ENCODE assay signal across 6 cellular contexts in the genomic region with DNA sequence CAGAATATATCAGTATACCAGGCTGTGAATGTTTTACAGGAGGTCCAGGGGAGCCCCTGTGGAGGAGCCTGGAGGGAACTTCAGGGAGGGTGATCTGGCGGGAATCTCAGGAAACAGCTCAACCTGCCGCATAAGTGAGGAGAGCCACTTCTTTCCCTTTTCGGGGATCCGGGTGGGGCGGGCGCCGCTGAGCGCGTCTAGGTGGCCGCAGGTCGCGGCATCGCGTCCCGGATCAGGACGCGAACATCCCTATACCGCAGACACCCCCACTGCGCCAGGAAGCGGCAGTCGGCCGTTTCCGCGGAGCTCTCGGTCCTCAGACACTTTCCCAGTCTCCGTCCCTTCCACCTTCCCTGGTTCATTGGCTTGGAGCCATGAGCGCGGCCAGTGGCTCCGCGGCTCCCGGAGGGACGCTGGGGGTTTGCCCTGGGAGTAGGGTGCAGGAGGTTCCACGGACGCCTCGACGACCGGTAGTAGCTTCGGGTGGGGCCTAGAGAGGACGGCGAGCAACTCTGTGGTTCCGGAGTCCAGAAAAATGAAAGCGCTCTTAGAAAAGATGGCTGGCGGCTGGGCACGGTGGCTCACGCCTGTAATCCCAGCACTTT. TPM values are rescaled to one million over a fixed set of nuclear protein-coding genes. Genes with fewer than 3 reads are reported as not detected.
DNase-seq lines count a peak whose midpoint lies in the region; ATAC-seq and TF ChIP-seq lines count a peak whose summit lies in the region.

No MANE protein-coding gene starts in this region.

- no peak for ATAC-seq in stimulated activated memory B cell treated with anti-CD40 and anti-IgM and Interleukin-4, amounts not matched to agents 10 μg/mL and 1 μg/mL and 100 μg/mL, for 72 hours
- ATAC-seq in GM19463 (IDR thresholded peaks at IDR 0.05; ENCODE audit: unreplicated experiment) = no peak

- peaks cover 1% of the 10 kb centered on the region for H3K36me3 Mint-ChIP-seq in T-helper 1 cell treated with Interleukin-12 subunit alpha and Interleukin-12 subunit beta and Interleukin-4 antibody, amounts not matched to agents 30 μg/mL and 1 μg/mL, for 36 hours (ENCODE audit: low read depth)
- peaks cover 2% of the 10 kb centered on the region for H3K36me3 Mint-ChIP-seq in stimulated activated memory B cell treated with anti-CD40 and anti-IgM and Interleukin-4, amounts not matched to agents 10 μg/mL and 1 μg/mL and 100 μg/mL, for 72 hours

- no peaks in the 10 kb centered on the region for H3K9me3 Mint-ChIP-seq in T-helper 1 cell treated with Interleukin-12 subunit alpha and Interleukin-12 subunit beta and Interleukin-4 antibody, amounts not matched to agents 30 μg/mL and 1 μg/mL, for 36 hours
- H3K9me3 Mint-ChIP-seq in stimulated activated memory B cell treated with anti-CD40 and anti-IgM and Interleukin-4, amounts not matched to agents 10 μg/mL and 1 μg/mL and 100 μg/mL, for 72 hours = no peaks in the 10 kb centered on the region

- peak overlapping the region; percentile 79 for H3K4me3 Mint-ChIP-seq in T-helper 1 cell treated with Interleukin-12 subunit alpha and Interleukin-12 subunit beta and Interleukin-4 antibody, amounts not matched to agents 30 μg/mL and 1 μg/mL, for 36 hours
- H3K4me3 Mint-ChIP-seq in stimulated activated memory B cell treated with anti-CD40 and anti-IgM and Interleukin-4, amounts not matched to agents 10 μg/mL and 1 μg/mL and 100 μg/mL, for 72 hours = peak overlapping the region; percentile 95

- peak overlapping the region; percentile 42 for H3K4me3 ChIP-seq in fibroblast of the aortic adventitia (ENCODE audit: low read depth, low read length)

- H3K4me1 Mint-ChIP-seq in T-helper 1 cell treated with Interleukin-12 subunit alpha and Interleukin-12 subunit beta and Interleukin-4 antibody, amounts not matched to agents 30 μg/mL and 1 μg/mL, for 36 hours (ENCODE audit: low read depth) = peaks cover 24% of the 10 kb centered on the region
- peaks cover 29% of the 10 kb centered on the region for H3K4me1 Mint-ChIP-seq in stimulated activated memory B cell treated with anti-CD40 and anti-IgM and Interleukin-4, amounts not matched to agents 10 μg/mL and 1 μg/mL and 100 μg/mL, for 72 hours

- H3K27ac Mint-ChIP-seq in T-helper 1 cell treated with Interleukin-12 subunit alpha and Interleukin-12 subunit beta and Interleukin-4 antibody, amounts not matched to agents 30 μg/mL and 1 μg/mL, for 36 hours = peak overlapping the region; percentile 93
- peak overlapping the region; percentile 97 for H3K27ac Mint-ChIP-seq in stimulated activated memory B cell treated with anti-CD40 and anti-IgM and Interleukin-4, amounts not matched to agents 10 μg/mL and 1 μg/mL and 100 μg/mL, for 72 hours

- TF ChIP-seq CTCF in fibroblast of the aortic adventitia (IDR thresholded peaks at IDR 0.05; ENCODE audit: insufficient read depth, low read length) = no peak

- H3K27me3 Mint-ChIP-seq in T-helper 1 cell treated with Interleukin-12 subunit alpha and Interleukin-12 subunit beta and Interleukin-4 antibody, amounts not matched to agents 30 μg/mL and 1 μg/mL, for 36 hours (ENCODE audit: low read depth) = no peaks in the 10 kb centered on the region
- H3K27me3 Mint-ChIP-seq in stimulated activated memory B cell treated with anti-CD40 and anti-IgM and Interleukin-4, amounts not matched to agents 10 μg/mL and 1 μg/mL and 100 μg/mL, for 72 hours = no peaks in the 10 kb centered on the region

- DNase-seq in fibroblast of the aortic adventitia (ENCODE audit: low read depth) = no peak
- DNase-seq in NCI-H2081 treated with DMSO at 0.1 percent for 48 hours (lab: John Stamatoyannopoulos, UW) = no peak
- no peak for DNase-seq in H4 (ENCODE audit: low spot score)

RNA-seq across cellular contexts. Expression of a gene that starts 3.1 kb away (rescaled TPM):
- total RNA-seq in fibroblast of the aortic adventitia (ENCODE audit: low replicate concordance) = 5.3 and 11.2 TPM in 2 replicates
- 3.2 and 5.2 TPM in 2 replicates for total RNA-seq in H4 (2014; rRNA removed; shearing (Covaris generic))

RNA-seq across cellular contexts. Expression of a gene that starts 10.2 kb away (rescaled TPM):
- total RNA-seq in fibroblast of the aortic adventitia (ENCODE audit: low replicate concordance) = 6.7 and 57.4 TPM in 2 replicates
- total RNA-seq in H4 (2014; rRNA removed; shearing (Covaris generic)) = 3.1 and 6.0 TPM in 2 replicates

RNA-seq across cellular contexts. Expression of a gene that starts 24.2 kb away (rescaled TPM):
- total RNA-seq in fibroblast of the aortic adventitia (ENCODE audit: low replicate concordance) = 8.1 and 8.3 TPM in 2 replicates
- total RNA-seq in H4 (2014; rRNA removed; shearing (Covaris generic)) = 1.3 and 3.1 TPM in 2 replicates

RNA-seq across cellular contexts. Expression of a gene that starts 26.7 kb away (rescaled TPM):
- total RNA-seq in fibroblast of the aortic adventitia (ENCODE audit: low replicate concordance) = 14.0 and 16.0 TPM in 2 replicates
- total RNA-seq in H4 (2014; rRNA removed; shearing (Covaris generic)) = 1.5 and 2.6 TPM in 2 replicates

RNA-seq across cellular contexts. Expression of a gene that starts 34.9 kb away (rescaled TPM):
- total RNA-seq in fibroblast of the aortic adventitia (ENCODE audit: low replicate concordance) = 20.9 and 21.6 TPM in 2 replicates
- 22.7 and 29.2 TPM in 2 replicates for total RNA-seq in H4 (2014; rRNA removed; shearing (Covaris generic))
